In genomic region chr7:150668472-150668911, GRCh38 we compare ENCODE assay signal across 9 cellular contexts.
DNase-seq lines count a peak whose midpoint lies in the region; ATAC-seq lines count a peak whose summit lies in the region.
"Had no signal": no experiment of that assay in that cellular context is flagged by ENCODE, and none has a peak within 500 bp of the region (broad histone marks: within the 10 kb centered on the region; RNA-seq: fewer than 3 reads in every experiment).

No MANE protein-coding gene starts in this region.

- H3K4me2 ChIP-seq in BLaER1, result peak overlapping the region; percentile 69

- peaks cover 9% of the 10 kb centered on the region for H3K9me3 Mint-ChIP-seq in activated naive CD8-positive, alpha-beta T cell (ENCODE audit: low read depth)

- no peaks in the 10 kb centered on the region for H3K27me3 ChIP-seq in BLaER1

- H3K36me3 ChIP-seq in BLaER1, result no peaks in the 10 kb centered on the region

- no peak for DNase-seq in germinal center (ENCODE audit: low spot score)
- no peak for DNase-seq in NOMO-1 (lab: John Stamatoyannopoulos, UW; ENCODE audit: unreplicated experiment in 2 of 2)
- DNase-seq in NCI-H2171 treated with DMSO at 0.1 percent for 48 hours (lab: John Stamatoyannopoulos, UW), result no peak
- no peak for DNase-seq in DMS79 (lab: John Stamatoyannopoulos, UW)
- DNase-seq: NCI-H748 treated with DMSO at 0.1 percent for 48 hours had no signal

- H3K27ac Mint-ChIP-seq in activated naive CD8-positive, alpha-beta T cell, result peak overlapping the region; percentile 98

- peaks cover 42% of the 10 kb centered on the region for H3K4me1 ChIP-seq in BLaER1

- H3K4me3 ChIP-seq in BLaER1, result no peak overlapping the region

- H3K4me3 Mint-ChIP-seq in activated naive CD8-positive, alpha-beta T cell, result peak overlapping the region; percentile 78

- H3K9me3 ChIP-seq in BLaER1, result no peaks in the 10 kb centered on the region

- peak overlapping the region; percentile 28; the same call in 1 of the 2 replicates for H3K9ac ChIP-seq in BLaER1

- ATAC-seq in GM21360 (IDR thresholded peaks at IDR 0.05; ENCODE audit: unreplicated experiment), result peak; percentile 75
- ATAC-seq in HG03571 (IDR thresholded peaks at IDR 0.05; ENCODE audit: unreplicated experiment), result peak; percentile 85

- H3K27me3 Mint-ChIP-seq in activated naive CD8-positive, alpha-beta T cell, result no peaks in the 10 kb centered on the region

- peaks cover 93% of the 10 kb centered on the region for H3K4me1 Mint-ChIP-seq in activated naive CD8-positive, alpha-beta T cell (ENCODE audit: low read depth)

- H3K36me3 Mint-ChIP-seq in activated naive CD8-positive, alpha-beta T cell, result peaks cover 15% of the 10 kb centered on the region

- no peaks in the 10 kb centered on the region for H4K20me1 ChIP-seq in BLaER1

- peak overlapping the region; percentile 40 for H3K27ac ChIP-seq in BLaER1
